In genomic region chr17:40417258-40417608, GRCh38 we compare ENCODE assay signal across 8 cellular contexts. TPM values are rescaled to one million over a fixed set of nuclear protein-coding genes. Genes with fewer than 3 reads are reported as not detected.
A peak's percentile ranks its signal among the peaks of the same experiment; 100 is the strongest.
DNase-seq lines count a peak whose midpoint lies in the region; ATAC-seq and TF ChIP-seq lines count a peak whose summit lies in the region.

No MANE protein-coding gene starts in this region.

- peaks cover 10 to 14% of the 10 kb centered on the region in 2 donors for H3K4me1 Mint-ChIP-seq in natural killer cell

- H3K36me3 ChIP-seq in colonic mucosa, result no peaks in the 10 kb centered on the region

- peak in 2 of 3 donors; percentile 1 to 5 for ATAC-seq in natural killer cell

- no peak overlapping the region for H3K27ac ChIP-seq in colonic mucosa

- peak overlapping the region; percentile 75 to 78 for H3K27ac Mint-ChIP-seq in natural killer cell

- no peaks in the 10 kb centered on the region for H3K4me1 ChIP-seq in colonic mucosa

- POLR2A ChIA-PET in HEK293T (lab: Yijun Ruan, JAX), result interaction anchor here (0.6 to 2.4 kb wide), 34 partner anchors 9 to 234 kb away, joined by 3 to 30 read pairs (median 5); partner anchors contain the start of genes GJD3 and WIPF2

- DNase-seq in GM10266 (ENCODE audit: extremely low spot score), result no peak
- DNase-seq in HEK293T (ENCODE audit: extremely low spot score), result peak; percentile 17
- peak; percentile 78 for DNase-seq in NCI-H69 (lab: John Stamatoyannopoulos, UW)
- DNase-seq in colonic mucosa, result peak; percentile 43
- DNase-seq in natural killer cell, result no peak
- DNase-seq in stimulated activated CD4-positive, alpha-beta T cell treated with anti-CD3 and anti-CD28 coated beads, Interleukin-15, amount 100 ng/mL, for 24 hours, result no peak
- no peak for DNase-seq in dedifferentiated amniotic fluid mesenchymal stem cell (ENCODE audit: extremely low spot score)
- DNase-seq in retina, result no peak

- CTCF ChIA-PET in HEK293T (lab: Yijun Ruan, JAX), result interaction anchor here (0.7 to 2.0 kb wide), 8 partner anchors 8 to 118 kb away, joined by 3 to 5 read pairs (median 4); no protein-coding TSS in a partner anchor

- peak overlapping the region; percentile 66 to 67 for H3K9ac ChIP-seq in colonic mucosa (ENCODE audit: low read depth in 2 of 2, low read length in 2 of 2)

- H3K27me3 Mint-ChIP-seq in natural killer cell (ENCODE audit: low read depth in 2 of 2), result no peaks in the 10 kb centered on the region

- peak overlapping the region; percentile 96 for H3K4me3 Mint-ChIP-seq in natural killer cell

- peak; percentile 18 for TF ChIP-seq CTCF in GM10266 (IDR thresholded peaks at IDR 0.05; ENCODE audit: control insufficient read depth, insufficient read depth, low read depth, missing control alignments)
- no peak for TF ChIP-seq CTCF in colonic mucosa (IDR thresholded peaks at IDR 0.05)
- TF ChIP-seq CTCF in natural killer cell (IDR thresholded peaks at IDR 0.05), result no peak

- H3K9me3 ChIP-seq in colonic mucosa, result no peaks in the 10 kb centered on the region

- H3K4me3 ChIP-seq in colonic mucosa, result peak overlapping the region; percentile 66

- H3K27me3 ChIP-seq in colonic mucosa, result no peaks in the 10 kb centered on the region

- no peaks in the 10 kb centered on the region for H3K36me3 Mint-ChIP-seq in natural killer cell

- intact Hi-C loops in colonic mucosa (cut with DNase I) (loop anchor here (5.0 kb wide), 1 partner anchor 55 kb away; the partner anchor contains the start of gene GJD3), natural killer cell (cut with micrococcal nuclease) (no loop called here)

- H3K9me3 Mint-ChIP-seq in natural killer cell, result no peaks in the 10 kb centered on the region

TF ChIP-seq in HEK293T, 16 proteins besides CTCF, POLR2A, EP300 and RAD21:
- TF ChIP-seq FOXA1 (IDR thresholded peaks at IDR 0.05) (no peak), SP1 (IDR thresholded peaks at IDR 0.05) (no peak), BHLHE40 (IDR thresholded peaks at IDR 0.05; ENCODE audit: borderline replicate concordance) (no peak)
TF ChIP-seq in HEK293T: peak in this region for 0.

RNA-seq across cellular contexts. Expression of gene TOP2A, which starts 0.5 kb away (rescaled TPM):
- total RNA-seq in colonic mucosa (100 to 1,000 TPM in 1 of 2 donors, 10 to 100 TPM in 1; 46.2 to 124 TPM), natural killer cell (1 to 10 TPM; 2.0 to 6.4 (median 4.6) TPM)

RNA-seq across cellular contexts. Expression of gene IGFBP4, which starts 26.0 kb away (rescaled TPM):
- total RNA-seq in colonic mucosa (100 to 1,000 TPM; 182 to 291 TPM), natural killer cell (1 to 10 TPM; 2.1 to 8.1 (median 2.8) TPM)

RNA-seq across cellular contexts. Expression of gene GJD3, which starts 52.7 kb away (rescaled TPM):
- under 1 TPM; 0.40 to 0.85 TPM for total RNA-seq in colonic mucosa
- total RNA-seq in natural killer cell, result not detected

Comparison
In these comparisons a context has a peak if more than half of its experiments do, and no peak if none do; other contexts are left out.
1. DNase-seq: peak in HEK293T (single experiment), NCI-H69 (single experiment) and colonic mucosa (single experiment); none in GM10266 (single experiment), natural killer cell (single experiment), stimulated activated CD4-positive, alpha-beta T cell treated with anti-CD3 and anti-CD28 coated beads, Interleukin-15, amount 100 ng/mL, for 24 hours (single experiment), dedifferentiated amniotic fluid mesenchymal stem cell (single experiment) and retina (single experiment).
2. RNA of gene TOP2A, which starts 0.5 kb away (total RNA-seq): 46.2 to 124 TPM in colonic mucosa; 2.0 to 6.4 TPM in natural killer cell; every median in the first group is over 4 times any median in the second.
3. RNA of gene IGFBP4, which starts 26.0 kb away (total RNA-seq): 182 to 291 TPM in colonic mucosa; 2.1 to 8.1 TPM in natural killer cell; every median in the first group is over 10 times any median in the second.